Comparison of ENCODE assay signal across 1 cellular context in the genomic region with DNA sequence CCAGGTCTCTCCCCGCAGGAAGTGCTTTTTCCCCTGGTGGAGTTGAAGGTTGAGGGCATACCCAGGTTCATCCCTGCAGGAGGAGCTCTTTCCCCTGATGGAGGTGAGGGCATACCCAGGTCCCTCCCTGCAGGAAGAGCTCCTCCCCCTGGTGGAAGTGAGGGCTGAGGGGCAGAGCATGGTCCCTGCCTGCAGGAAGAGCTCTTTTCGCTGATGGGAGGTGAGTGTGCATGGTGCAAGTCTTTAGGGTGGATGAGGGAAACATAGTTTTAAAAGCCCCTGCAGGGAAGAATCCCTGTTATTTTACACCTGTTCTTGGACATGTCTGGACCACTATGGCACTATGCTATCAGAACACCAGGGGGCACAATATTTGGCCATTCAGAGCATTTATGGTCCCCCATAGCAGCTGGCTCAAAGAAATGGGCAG.
TF ChIP-seq lines count a peak whose summit lies in the region.

No MANE protein-coding gene starts in this region.

TF ChIP-seq in GM23338, 12 proteins besides CTCF, POLR2A, EP300 and RAD21 (continued from another document):
- TF ChIP-seq ZNF462 (CRISPR knock-in tag; IDR thresholded peaks at IDR 0.05) (no peak), ZNF331 (CRISPR knock-in tag; IDR thresholded peaks at IDR 0.05; ENCODE audit: low read depth) (no peak), NANOG (IDR thresholded peaks at IDR 0.05; ENCODE audit: borderline replicate concordance) (no peak)
